In the genomic region with DNA sequence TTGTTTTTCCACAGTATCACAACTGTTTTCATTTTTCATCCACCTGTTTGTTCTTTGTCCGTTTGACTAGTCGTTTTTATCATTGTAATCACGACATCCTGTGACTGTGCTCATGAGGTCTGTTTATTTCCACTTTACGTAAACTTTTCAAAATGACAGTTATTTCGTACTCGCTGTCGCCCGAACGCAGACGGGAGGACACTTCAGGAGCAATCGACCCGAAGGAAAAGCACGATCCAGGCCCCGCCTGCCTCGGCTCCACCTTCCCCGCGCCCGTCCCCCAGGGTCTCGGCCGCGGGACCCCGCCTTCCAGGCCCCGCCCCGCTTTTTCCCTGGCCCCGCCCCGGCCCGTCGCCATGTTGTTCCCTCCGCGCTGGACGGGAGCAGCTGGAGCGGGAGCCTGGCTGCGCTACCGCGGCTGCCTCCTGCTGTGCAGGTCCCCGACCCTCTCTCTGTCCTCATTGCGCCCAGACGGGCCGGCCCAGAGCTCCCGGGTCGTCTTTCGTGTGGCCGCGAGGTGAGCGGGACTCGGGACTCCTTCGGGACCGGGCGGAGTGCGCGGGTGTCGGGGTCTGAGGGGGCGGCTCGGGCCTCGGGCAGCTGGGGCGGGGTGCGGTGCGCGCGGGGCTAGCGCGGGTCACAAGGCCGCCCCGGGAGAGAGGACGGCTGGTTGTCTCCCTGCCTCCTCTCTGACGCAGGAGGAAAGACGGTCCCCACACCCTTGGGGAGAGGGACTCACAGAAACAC, we compare ENCODE assay signal across 8 cellular contexts. TPM values are rescaled to one million over a fixed set of nuclear protein-coding genes. Genes with fewer than 3 reads are reported as not detected.
DNase-seq lines count a peak whose midpoint lies in the region; ATAC-seq and TF ChIP-seq lines count a peak whose summit lies in the region.

A gene with protein sequence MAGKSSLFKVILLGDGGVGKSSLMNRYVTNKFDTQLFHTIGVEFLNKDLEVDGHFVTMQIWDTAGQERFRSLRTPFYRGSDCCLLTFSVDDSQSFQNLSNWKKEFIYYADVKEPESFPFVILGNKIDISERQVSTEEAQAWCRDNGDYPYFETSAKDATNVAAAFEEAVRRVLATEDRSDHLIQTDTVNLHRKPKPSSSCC (plus strand): TSS at position 357 of the 747 bp plus-strand sequence. CDS start 19,619 bp downstream, outside the sequence.

- no peaks in the 10 kb centered on the region for H3K9me3 ChIP-seq in MG63
- no peaks in the 10 kb centered on the region for H3K9me3 ChIP-seq in SK-N-MC (ENCODE audit: low read depth, low read length)

- peaks cover 4% of the 10 kb centered on the region for H3K36me3 Mint-ChIP-seq in activated naive CD4-positive, alpha-beta T cell treated with anti-CD3 and anti-CD28 coated beads, Interleukin-2, amount 10 ng/mL, durations not matched to agents 7 days and 5 days

- H3K27ac Mint-ChIP-seq in activated naive CD4-positive, alpha-beta T cell treated with anti-CD3 and anti-CD28 coated beads, Interleukin-2, amount 10 ng/mL, durations not matched to agents 7 days and 5 days, result peak within 1 kb of the TSS; percentile 88

- H3K4me1 Mint-ChIP-seq in activated naive CD4-positive, alpha-beta T cell treated with anti-CD3 and anti-CD28 coated beads, Interleukin-2, amount 10 ng/mL, durations not matched to agents 7 days and 5 days, result peaks cover 46% of the 10 kb centered on the region

- peak within 1 kb of the TSS; percentile 91 for H3K9ac ChIP-seq in SK-N-MC (ENCODE audit: insufficient read length)

- H3K9me3 Mint-ChIP-seq in activated naive CD4-positive, alpha-beta T cell treated with anti-CD3 and anti-CD28 coated beads, Interleukin-2, amount 10 ng/mL, durations not matched to agents 7 days and 5 days, result no peaks in the 10 kb centered on the region

- H3K27ac ChIP-seq in SK-N-MC (no peak within 1 kb of the TSS), temporal lobe (ENCODE audit: low read depth, low read length) (peak within 1 kb of the TSS; percentile 82)

- H3K4me3 ChIP-seq in MG63 (peak within 1 kb of the TSS; percentile 76), SK-N-MC (peak within 1 kb of the TSS; percentile 86)

- H3K36me3 ChIP-seq in MG63, result peaks cover 3% of the 10 kb centered on the region; the same call in 1 of the 2 replicates
- no peaks in the 10 kb centered on the region for H3K36me3 ChIP-seq in SK-N-MC (ENCODE audit: insufficient read depth, low read length)

- ATAC-seq in omental fat pad (ENCODE audit: low FRiP score), result peak; percentile 93

- TF ChIP-seq CTCF in omental fat pad (IDR thresholded peaks at IDR 0.05), result no peak

- H3K27me3 ChIP-seq in MG63, result no peaks in the 10 kb centered on the region

- peak within 1 kb of the TSS; percentile 86 for H3K4me3 Mint-ChIP-seq in activated naive CD4-positive, alpha-beta T cell treated with anti-CD3 and anti-CD28 coated beads, Interleukin-2, amount 10 ng/mL, durations not matched to agents 7 days and 5 days

- no peaks in the 10 kb centered on the region for H3K27me3 Mint-ChIP-seq in activated naive CD4-positive, alpha-beta T cell treated with anti-CD3 and anti-CD28 coated beads, Interleukin-2, amount 10 ng/mL, durations not matched to agents 7 days and 5 days

- DNase-seq in EL (peak; percentile 76), H4 (ENCODE audit: low spot score) (peak; percentile 57), MG63 (peak; percentile 79), SK-N-MC (ENCODE audit: low read depth, low spot score) (no peak), germinal center (ENCODE audit: low spot score) (peak; percentile 80), omental fat pad (ENCODE audit: low spot score) (peak; percentile 71)
- peak; percentile 82 for DNase-seq in activated naive CD4-positive, alpha-beta T cell treated with anti-CD3 and anti-CD28 coated beads, Interleukin-2, amount 10 ng/mL, durations not matched to agents 7 days and 5 days

- CTCF ChIA-PET in activated naive CD4-positive, alpha-beta T cell treated with anti-CD3 and anti-CD28 coated beads, Interleukin-2, amount 10 ng/mL, durations not matched to agents 7 days and 5 days (lab: Charles Lee), result interaction anchor here (1.0 to 1.5 kb wide), 2 partner anchors 20 to 59 kb away, joined by 3 to 5 read pairs; no protein-coding TSS in a partner anchor

RNA-seq across cellular contexts. Expression of the gene that starts here (rescaled TPM):
- total RNA-seq in H4 (2014; rRNA removed; shearing (Covaris generic)), result 131 and 159 TPM in 2 replicates
- total RNA-seq in MG63 (2014; rRNA removed; shearing (Covaris generic); ENCODE audit: low replicate concordance), result 24.1 and 42.7 TPM in 2 replicates
- total RNA-seq in omental fat pad, result 10 to 100 TPM; 20.2 to 31.8 (median 29.8) TPM
- 20.4 TPM for total RNA-seq in temporal lobe
